In genomic region chrX:117998171-117998570, GRCh38 we compare ENCODE assay signal across 30 cellular contexts.
"Had no signal": no experiment of that assay in that cellular context is flagged by ENCODE, and none has a peak within 500 bp of the region (broad histone marks: within the 10 kb centered on the region; RNA-seq: fewer than 3 reads in every experiment).

No MANE protein-coding gene starts in this region.

- ATAC-seq: activated CD4-positive, CD25-positive, alpha-beta regulatory T cell treated with anti-CD3 and anti-CD28 coated beads, Interleukin-2, amount 50 U/mL, for 24 hours; activated CD8-positive, alpha-beta memory T cell treated with anti-CD3 and anti-CD28 coated beads, Interleukin-2, amount 10 ng/mL, durations not matched to agents 7 days and 5 days; activated CD8-positive, alpha-beta T cell treated with anti-CD3 and anti-CD28 coated beads for 36 hours; activated naive CD8-positive, alpha-beta T cell treated with anti-CD3 and anti-CD28 coated beads, Interleukin-2, amount 50 U/mL, for 24 hours; body of pancreas; effector memory CD8-positive, alpha-beta T cell; heart left ventricle; T-helper 17 cell had no signal

- DNase-seq: activated B cell treated with CpG ODN at 0.5 μM for 24 hours; activated CD4-positive, alpha-beta T cell treated with anti-CD3 and anti-CD28 coated beads for 48 hours; activated CD4-positive, alpha-beta T cell treated with anti-CD3 and anti-CD28 coated beads, Interleukin-2, amount 50 U/mL, for 1 hour; activated CD4-positive, alpha-beta T cell treated with anti-CD3 and anti-CD28 coated beads, Interleukin-2, amount 50 U/mL, for 48 hours; activated CD8-positive, alpha-beta memory T cell treated with anti-CD3 and anti-CD28 coated beads, Interleukin-2, amount 10 ng/mL, durations not matched to agents 7 days and 5 days; activated CD8-positive, alpha-beta memory T cell treated with anti-CD3 and anti-CD28 coated beads, Interleukin-2, amount 50 U/mL, for 4 hours; activated CD8-positive, alpha-beta T cell treated with anti-CD3 and anti-CD28 coated beads for 36 hours; activated effector memory CD4-positive, alpha-beta T cell treated with anti-CD3 and anti-CD28 coated beads, Interleukin-2, amount 50 U/mL, for 16 hours; activated naive CD4-positive, alpha-beta T cell treated with anti-CD3 and anti-CD28 coated beads for 36 hours; activated naive CD8-positive, alpha-beta T cell treated with anti-CD3 and anti-CD28 coated beads for 36 hours; activated naive CD8-positive, alpha-beta T cell treated with anti-CD3 and anti-CD28 coated beads, Interleukin-2, amount 50 U/mL, for 24 hours; activated T-cell treated with anti-CD3 and anti-CD28 coated beads, Interleukin-2, amount 50 U/mL, for 1 hour; activated T-cell treated with anti-CD3 and anti-CD28 coated beads, Interleukin-2, amount 50 U/mL, for 48 hours; adrenal gland; amygdala; aorta; body of pancreas; caudate nucleus; cortex of kidney; dermis blood vessel endothelial cell; effector CD4-positive, alpha-beta T cell; effector memory CD8-positive, alpha-beta T cell; esophagus squamous epithelium; glutamatergic neuron; heart left ventricle; T-helper 17 cell; T1000; WERI-Rb-1 had no signal

- FAIRE-seq: frontal cortex had no signal
